Comparison of ENCODE assay signal across 2 cellular contexts in genomic region chr15:72275635-72276325, GRCh38. TPM values are rescaled to one million over a fixed set of nuclear protein-coding genes. Genes with fewer than 3 reads are reported as not detected.
"Had no signal": no experiment of that assay in that cellular context is flagged by ENCODE, and none has a peak within 500 bp of the region (broad histone marks: within the 10 kb centered on the region; RNA-seq: fewer than 3 reads in every experiment).

No MANE protein-coding gene starts in this region.

RNA-seq across cellular contexts. Expression of gene CELF6, which starts 44.2 kb away (rescaled TPM):
- total RNA-seq: PC-9, RPMI7951 had no signal
